1 cellular context compared by ENCODE assay signal in genomic region chr12:53492830-53493609, GRCh38.
TF ChIP-seq lines count a peak whose summit lies in the region.

No MANE protein-coding gene starts in this region.

TF ChIP-seq in GM12878, 131 proteins besides CTCF, POLR2A, EP300 and RAD21 (continued from another document):
- no peak for TF ChIP-seq RELB (IDR thresholded peaks at IDR 0.05; ENCODE audit: low read depth)
- TF ChIP-seq FOXK2 (IDR thresholded peaks at IDR 0.05) = no peak
- TF ChIP-seq, protein P1, sequence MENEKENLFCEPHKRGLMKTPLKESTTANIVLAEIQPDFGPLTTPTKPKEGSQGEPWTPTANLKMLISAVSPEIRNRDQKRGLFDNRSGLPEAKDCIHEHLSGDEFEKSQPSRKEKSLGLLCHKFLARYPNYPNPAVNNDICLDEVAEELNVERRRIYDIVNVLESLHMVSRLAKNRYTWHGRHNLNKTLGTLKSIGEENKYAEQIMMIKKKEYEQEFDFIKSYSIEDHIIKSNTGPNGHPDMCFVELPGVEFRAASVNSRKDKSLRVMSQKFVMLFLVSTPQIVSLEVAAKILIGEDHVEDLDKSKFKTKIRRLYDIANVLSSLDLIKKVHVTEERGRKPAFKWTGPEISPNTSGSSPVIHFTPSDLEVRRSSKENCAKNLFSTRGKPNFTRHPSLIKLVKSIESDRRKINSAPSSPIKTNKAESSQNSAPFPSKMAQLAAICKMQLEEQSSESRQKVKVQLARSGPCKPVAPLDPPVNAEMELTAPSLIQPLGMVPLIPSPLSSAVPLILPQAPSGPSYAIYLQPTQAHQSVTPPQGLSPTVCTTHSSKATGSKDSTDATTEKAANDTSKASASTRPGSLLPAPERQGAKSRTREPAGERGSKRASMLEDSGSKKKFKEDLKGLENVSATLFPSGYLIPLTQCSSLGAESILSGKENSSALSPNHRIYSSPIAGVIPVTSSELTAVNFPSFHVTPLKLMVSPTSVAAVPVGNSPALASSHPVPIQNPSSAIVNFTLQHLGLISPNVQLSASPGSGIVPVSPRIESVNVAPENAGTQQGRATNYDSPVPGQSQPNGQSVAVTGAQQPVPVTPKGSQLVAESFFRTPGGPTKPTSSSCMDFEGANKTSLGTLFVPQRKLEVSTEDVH (IDR thresholded peaks at IDR 0.05; ENCODE audit: low read depth, partially characterized antibody) = no peak
- TF ChIP-seq POLR2AphosphoS2 (IDR thresholded peaks at IDR 0.05; ENCODE audit: low read depth, low read length) = peak; percentile 51; the same call in 1 of the 2 replicates
- no peak for TF ChIP-seq ZBTB11 (CRISPR knock-in tag; IDR thresholded peaks at IDR 0.05)
- TF ChIP-seq RAD51 (IDR thresholded peaks at IDR 0.05) = peak; percentile 86
- TF ChIP-seq NRF1 (conservative IDR thresholded peaks at IDR 0.05; ENCODE audit: low read depth, low read length) = no peak
- no peak for TF ChIP-seq KLF5 (IDR thresholded peaks at IDR 0.05; ENCODE audit: partially characterized antibody)
- TF ChIP-seq SPI1 (IDR thresholded peaks at IDR 0.05; ENCODE audit: borderline replicate concordance, insufficient read depth, low read depth, low read length) = no peak
